In the genomic region with DNA sequence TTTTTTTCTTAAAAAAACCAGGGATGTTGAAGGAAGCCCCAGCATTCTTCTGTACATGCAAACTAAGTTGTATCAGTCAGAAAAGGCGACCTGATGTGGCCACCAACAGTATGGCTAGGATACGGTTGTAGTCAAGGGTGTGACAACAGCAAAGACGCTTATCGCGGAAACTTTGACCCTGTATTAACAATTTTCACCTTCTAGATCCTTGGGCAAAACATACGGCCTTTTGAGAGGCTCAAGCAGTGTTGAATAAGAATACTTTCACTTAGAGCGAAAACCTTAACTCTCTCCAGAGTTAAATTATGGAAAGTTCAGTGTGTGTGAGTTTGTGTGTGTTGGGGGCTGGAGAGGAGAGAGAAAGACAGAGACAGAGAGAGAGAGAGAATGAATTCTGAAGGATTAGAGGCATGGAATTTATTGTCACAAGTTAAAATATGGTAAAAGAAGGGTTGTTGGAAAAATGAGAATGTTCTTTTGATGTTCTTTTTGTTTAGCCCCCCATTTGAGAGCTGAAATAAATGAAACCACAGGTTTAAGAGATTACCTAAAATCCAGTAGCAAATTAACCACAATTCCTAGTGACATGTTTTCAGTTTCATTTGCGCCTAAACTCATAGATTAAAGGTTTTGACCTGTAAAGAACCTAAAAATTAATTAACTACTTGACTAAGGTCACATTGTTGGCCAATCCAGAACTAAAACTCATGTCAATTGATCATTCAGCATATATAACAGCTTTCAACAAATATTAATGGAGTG, we compare ENCODE assay signal across 35 cellular contexts. TPM values are rescaled to one million over a fixed set of nuclear protein-coding genes. Genes with fewer than 3 reads are reported as not detected.
DNase-seq lines count a peak whose midpoint lies in the region; ATAC-seq, FAIRE-seq and TF ChIP-seq lines count a peak whose summit lies in the region.
"Had no signal": no experiment of that assay in that cellular context is flagged by ENCODE, and none has a peak within 500 bp of the region (broad histone marks: within the 10 kb centered on the region; RNA-seq: fewer than 3 reads in every experiment).

No MANE protein-coding gene starts in this region.

- DNase-seq in GM12891 (ENCODE audit: insufficient read length, low spot score) (no peak), Panc1 (ENCODE audit: low read depth, low spot score) (no peak), osteocyte (ENCODE audit: extremely low spot score, unreplicated experiment) (no peak), HPDE6-E6E7 (ENCODE audit: extremely low spot score) (no peak), left ventricle myocardium inferior (no peak), substantia nigra (lab: John Stamatoyannopoulos, UW) (no peak)
- DNase-seq: activated CD4-positive, alpha-beta T cell treated with anti-CD3 and anti-CD28 coated beads for 36 hours; activated CD8-positive, alpha-beta T cell treated with anti-CD3 and anti-CD28 coated beads, Interleukin-2, amount 10 ng/mL, durations not matched to agents 7 days and 5 days; activated effector memory CD4-positive, alpha-beta T cell treated with Interleukin-2 at 50 U/mL for 16 hours; activated T-cell treated with anti-CD3 and anti-CD28 coated beads for 4 hours; aorta; colonic mucosa; DMS53; effector memory CD4-positive, alpha-beta T cell; erythroblast; head of caudate nucleus; islet precursor cell; left ventricle myocardium superior; NCI-H1436; NCI-H2081; NCI-H226; NCI-H526 treated with DMSO at 0.1 percent for 48 hours; Peyer's patch; SJCRH30; stimulated activated CD4-positive, alpha-beta T cell treated with anti-CD3 and anti-CD28 coated beads, Interleukin-1b, Interleukin-23, amount 100 ng/mL, for 48 hours; SW 1271; trophoblast cell had no signal

- H3K4me1 Mint-ChIP-seq in osteocyte (ENCODE audit: unreplicated experiment), result peaks cover 40% of the 10 kb centered on the region
- H3K4me1 Mint-ChIP-seq: neural progenitor cell had no signal

- peaks cover 4% of the 10 kb centered on the region for H3K36me3 Mint-ChIP-seq in osteocyte (ENCODE audit: unreplicated experiment)
- H3K36me3 Mint-ChIP-seq: activated naive CD8-positive, alpha-beta T cell; neural progenitor cell had no signal

- POLR2A ChIA-PET in HEK293 (lab: Yijun Ruan, JAX), result no interaction called here
- POLR2A ChIA-PET in Panc1 (lab: Charles Lee), result interaction anchor here (0.5 kb wide), 1 partner anchor 26 kb away, joined by 13 read pairs; no protein-coding TSS in a partner anchor

- CTCF ChIA-PET in HEK293 (lab: Yijun Ruan, JAX), result interaction anchor here (0.6 kb wide), 1 partner anchor 270 kb away, joined by 4 read pairs; no protein-coding TSS in a partner anchor
- CTCF ChIA-PET in Panc1 (lab: Charles Lee), result no interaction called here

- H3K27ac Mint-ChIP-seq in osteocyte (ENCODE audit: unreplicated experiment), result peak overlapping the region; percentile 42
- H3K27ac Mint-ChIP-seq: activated CD4-positive, alpha-beta T cell treated with anti-CD3 and anti-CD28 coated beads for 36 hours; activated CD8-positive, alpha-beta T cell treated with anti-CD3 and anti-CD28 coated beads, Interleukin-2, amount 10 ng/mL, durations not matched to agents 7 days and 5 days; activated naive CD8-positive, alpha-beta T cell; GM23338; neural progenitor cell had no signal

- H3K27me3 ChIP-seq in Panc1 (ENCODE audit: control insufficient read depth, insufficient read depth, low read length) (no peaks in the 10 kb centered on the region), left ventricle myocardium inferior (ENCODE audit: low read depth) (no peaks in the 10 kb centered on the region)
- H3K27me3 ChIP-seq: BLaER1 treated with 17β-estradiol and CSF1 and Interleukin-3, amounts not matched to agents 10 nM and 100 nM; cardiac muscle cell; colonic mucosa; neural progenitor cell; Peyer's patch; SJCRH30 had no signal

- TF ChIP-seq CTCF in HEK293 (tag by site-specific recombination; IDR thresholded peaks at IDR 0.05) (no peak), Panc1 (IDR thresholded peaks at IDR 0.05) (no peak), osteocyte (IDR thresholded peaks at IDR 0.05) (no peak), left ventricle myocardium inferior (IDR thresholded peaks at IDR 0.05; ENCODE audit: borderline replicate concordance) (no peak)

- H3K4me1 ChIP-seq in HEK293 (ENCODE audit: control insufficient read depth, insufficient read depth, low read length), result no peaks in the 10 kb centered on the region
- no peaks in the 10 kb centered on the region; the same call in 1 of the 2 replicates for H3K4me1 ChIP-seq in Panc1 (ENCODE audit: control insufficient read depth, insufficient read depth, low read length)
- H3K4me1 ChIP-seq in left ventricle myocardium inferior, result no peaks in the 10 kb centered on the region
- H3K4me1 ChIP-seq: colonic mucosa, neural progenitor cell, Peyer's patch, SJCRH30 had no signal

- H3K9me3 ChIP-seq in HEK293 (ENCODE audit: control insufficient read depth, insufficient read depth, low read depth, low read length) (no peaks in the 10 kb centered on the region), Panc1 (ENCODE audit: control insufficient read depth, insufficient read depth, low read depth, low read length) (no peaks in the 10 kb centered on the region), left ventricle myocardium inferior (replicated peaks) (no peaks in the 10 kb centered on the region)
- H3K9me3 ChIP-seq: BLaER1 treated with 17β-estradiol and CSF1 and Interleukin-3, amounts not matched to agents 10 nM and 100 nM; colonic mucosa; Peyer's patch; SJCRH30 had no signal

- intact Hi-C loops in Panc1 (cut with micrococcal nuclease; ENCODE audit: unreplicated experiment), result no loop called here
- intact Hi-C loops in left ventricle myocardium inferior (cut with micrococcal nuclease), result no loop called here

- in situ Hi-C loops in Panc1 (cut with HindIII; ENCODE audit: low pct_unique_long_range_greater_than_20kb, low sequenced_read_pairs), result no loop called here

- H3K27me3 Mint-ChIP-seq in osteocyte (ENCODE audit: unreplicated experiment), result no peaks in the 10 kb centered on the region

- no peak overlapping the region for H3K4me3 Mint-ChIP-seq in osteocyte (ENCODE audit: unreplicated experiment)
- H3K4me3 Mint-ChIP-seq: activated CD4-positive, alpha-beta T cell treated with anti-CD3 and anti-CD28 coated beads for 36 hours; activated CD8-positive, alpha-beta T cell treated with anti-CD3 and anti-CD28 coated beads, Interleukin-2, amount 10 ng/mL, durations not matched to agents 7 days and 5 days; activated naive CD8-positive, alpha-beta T cell; GM23338; neural progenitor cell had no signal

- TF ChIP-seq POLR2A in GM12891 (IDR thresholded peaks at IDR 0.05; ENCODE audit: low read depth, low read length), result no peak

- no peak overlapping the region for H3K27ac ChIP-seq in HEK293 (ENCODE audit: extremely low read depth, low read depth, low read length)
- peak overlapping the region; percentile 1; the same call in 1 of the 2 replicates for H3K27ac ChIP-seq in Panc1 (ENCODE audit: low read length)
- no peak overlapping the region for H3K27ac ChIP-seq in left ventricle myocardium inferior (replicated peaks)
- H3K27ac ChIP-seq in substantia nigra (ENCODE audit: low read depth, low read length, poor library complexity, severe bottlenecking), result no peak overlapping the region
- H3K27ac ChIP-seq: BLaER1 treated with 17β-estradiol and CSF1 and Interleukin-3, amounts not matched to agents 10 nM and 100 nM; cardiac muscle cell; colonic mucosa; HL-60; neural progenitor cell; Peyer's patch; SJCRH30 had no signal

- no peak for ATAC-seq in Panc1
- ATAC-seq in GM18498 (IDR thresholded peaks at IDR 0.05; ENCODE audit: unreplicated experiment), result no peak
- ATAC-seq: activated CD4-positive, alpha-beta T cell treated with anti-CD3 and anti-CD28 coated beads for 36 hours; activated CD8-positive, alpha-beta T cell treated with anti-CD3 and anti-CD28 coated beads, Interleukin-2, amount 10 ng/mL, durations not matched to agents 7 days and 5 days; GM23338; left ventricle myocardium superior had no signal

- no TSS peak for BruUV-seq in Panc1 (replicated peaks; lab: Mats Ljungman, UMichigan)

- no peaks in the 10 kb centered on the region for H3K36me3 ChIP-seq in HEK293 (ENCODE audit: control insufficient read depth in 2 of 2, insufficient read depth in 1 of 2, low read length in 2 of 2)
- H3K36me3 ChIP-seq in Panc1 (ENCODE audit: control insufficient read depth, insufficient read depth, low read length), result no peaks in the 10 kb centered on the region
- H3K36me3 ChIP-seq in left ventricle myocardium inferior, result no peaks in the 10 kb centered on the region
- H3K36me3 ChIP-seq: cardiac muscle cell, colonic mucosa, neural progenitor cell, Peyer's patch, SJCRH30 had no signal

- FAIRE-seq in GM12891 (lab: Jason Lieb, UNC), result peak; percentile 26

- H3K4me3 ChIP-seq in HEK293 (ENCODE audit: low read depth, low read length), result no peak overlapping the region
- no peak overlapping the region for H3K4me3 ChIP-seq in Panc1 (ENCODE audit: low read depth in 2 of 2, low read length in 2 of 2)
- H3K4me3 ChIP-seq in left ventricle myocardium inferior, result no peak overlapping the region
- H3K4me3 ChIP-seq: BLaER1 treated with 17β-estradiol and CSF1 and Interleukin-3, amounts not matched to agents 10 nM and 100 nM; cardiac muscle cell; colonic mucosa; GM23338; neural progenitor cell; Peyer's patch; SJCRH30 had no signal

- no peaks in the 10 kb centered on the region for H3K9me3 Mint-ChIP-seq in osteocyte (ENCODE audit: unreplicated experiment)
- H3K9me3 Mint-ChIP-seq: GM23338, neural progenitor cell had no signal

TF ChIP-seq in GM12891, 5 proteins besides CTCF, POLR2A, EP300 and RAD21:
- TF ChIP-seq TAF1 (IDR thresholded peaks at IDR 0.05; ENCODE audit: low read depth, low read length) (no peak), SPI1 (IDR thresholded peaks at IDR 0.05; ENCODE audit: low read depth, low read length) (no peak), PAX5 (IDR thresholded peaks at IDR 0.05; ENCODE audit: insufficient read depth, low read length, severe bottlenecking) (no peak), POU2F2 (IDR thresholded peaks at IDR 0.05; ENCODE audit: low read depth, low read length) (no peak), POLR2AphosphoS5 (IDR thresholded peaks at IDR 0.05; ENCODE audit: low read depth, low read length) (no peak)

TF ChIP-seq in HEK293, 187 proteins besides CTCF, POLR2A, EP300 and RAD21:
- no peak for TF ChIP-seq SETDB1 (IDR thresholded peaks at IDR 0.05; ENCODE audit: insufficient read length, low read length)
- peak; percentile 69 for TF ChIP-seq PRDM1 (tag by site-specific recombination; IDR thresholded peaks at IDR 0.05)
TF ChIP-seq in HEK293: peak in this region for 1.

RNA-seq across cellular contexts. Expression of a gene that starts 9.2 kb away (rescaled TPM):
- 13.2 TPM for polyA plus RNA-seq in GM12891 (2012; ENCODE audit: low read depth, missing spikeins)
- 32.3 TPM for total RNA-seq in Panc1 (2021; ENCODE audit: unreplicated experiment)
- polyA plus RNA-seq in Panc1 (2012; ENCODE audit: insufficient read length), result 10.0 TPM
- total RNA-seq in osteocyte, result 242 and 253 TPM in 2 replicates
- total RNA-seq in left ventricle myocardium inferior, result 3.7 TPM
